ENCODE assay signal across 17 cellular contexts in genomic region chr14:45150386-45150890, GRCh38. TPM values are rescaled to one million over a fixed set of nuclear protein-coding genes. Genes with fewer than 3 reads are reported as not detected.
DNase-seq lines count a peak whose midpoint lies in the region; ATAC-seq and TF ChIP-seq lines count a peak whose summit lies in the region.
"Had no signal": no experiment of that assay in that cellular context is flagged by ENCODE, and none has a peak within 500 bp of the region (broad histone marks: within the 10 kb centered on the region; RNA-seq: fewer than 3 reads in every experiment).

No MANE protein-coding gene starts in this region.

- 93% methylated on average over 4 of the region's 4 CpGs for WGBS in mammary epithelial cell (ENCODE audit: low coverage, missing lambda C conversion rate)
- WGBS in HUES64: 92% methylated on average over 3 of the region's 4 CpGs
- 94 to 100% methylated on average over 2 to 4 of the region's 4 CpGs for WGBS in endodermal cell (ENCODE audit: insufficient coverage in 1 of 2, insufficient read length in 1 of 2), 2 experiments

- H2AFZ ChIP-seq in mammary epithelial cell (ENCODE audit: low read depth, low read length): no peak overlapping the region

- intact Hi-C loops in MCF 10A (cut with micrococcal nuclease): no loop called here
- intact Hi-C loops in mammary epithelial cell (cut with micrococcal nuclease): no loop called here

- H3K4me3 ChIP-seq in mammary epithelial cell (replicated peaks in 1 of 3; ENCODE audit: insufficient read depth in 1 of 3, low read depth in 2 of 3, low read length in 3 of 3) (no peak overlapping the region), HUES64 (ENCODE audit: low read length) (no peak overlapping the region), endodermal cell (ENCODE audit: low read length) (no peak overlapping the region), foreskin fibroblast (ENCODE audit: low read depth in 1 of 2, low read length in 2 of 2) (no peak overlapping the region)
- H3K4me3 ChIP-seq: BLaER1 had no signal

- H3K9me3 Mint-ChIP-seq in MCF 10A (ENCODE audit: unreplicated experiment) (no peaks in the 10 kb centered on the region), endodermal cell (peaks cover 3% of the 10 kb centered on the region)
- H3K9me3 Mint-ChIP-seq: CD4-positive, CD25-positive, alpha-beta regulatory T cell; CD8-positive, alpha-beta T cell had no signal

- ATAC-seq in HG03439 (IDR thresholded peaks at IDR 0.05; ENCODE audit: unreplicated experiment): no peak
- ATAC-seq: CD8-positive, alpha-beta T cell had no signal

- H4K20me1 ChIP-seq in mammary epithelial cell (ENCODE audit: insufficient read depth, low read length): no peaks in the 10 kb centered on the region
- H4K20me1 ChIP-seq: BLaER1 had no signal

- TF ChIP-seq CTCF in MCF 10A (IDR thresholded peaks at IDR 0.05; ENCODE audit: unreplicated experiment): no peak
- TF ChIP-seq CTCF in mammary epithelial cell (conservative IDR thresholded peaks at IDR 0.05 in 1 of 2, IDR thresholded peaks at IDR 0.05 in 1 of 2; ENCODE audit: extremely low read depth in 1 of 2, insufficient read depth in 1 of 2, low read depth in 1 of 2, low read length in 2 of 2): no peak
- TF ChIP-seq CTCF in endodermal cell (conservative IDR thresholded peaks at IDR 0.05): no peak
- TF ChIP-seq CTCF in foreskin fibroblast (IDR thresholded peaks at IDR 0.05; ENCODE audit: low read depth, low read length): no peak

- H3K4me1 ChIP-seq in mammary epithelial cell (ENCODE audit: insufficient read depth, low read length): no peaks in the 10 kb centered on the region
- H3K4me1 ChIP-seq in HUES64 (ENCODE audit: insufficient read depth, low read length): peaks cover 11% of the 10 kb centered on the region
- no peaks in the 10 kb centered on the region for H3K4me1 ChIP-seq in endodermal cell (ENCODE audit: control insufficient read depth, insufficient read depth, low read length)
- H3K4me1 ChIP-seq: BLaER1, Caco-2 had no signal

- H3K36me3 ChIP-seq in mammary epithelial cell (ENCODE audit: insufficient read depth, low read length) (peaks cover 2% of the 10 kb centered on the region), HUES64 (ENCODE audit: insufficient read depth, low read length) (peaks cover 37% of the 10 kb centered on the region), endodermal cell (ENCODE audit: control insufficient read depth, insufficient read depth, low read length) (peaks cover 8% of the 10 kb centered on the region)

- no TSS peak for BruUV-seq in MCF 10A (replicated peaks; lab: Mats Ljungman, UMichigan)
- no TSS peak for BruUV-seq in mammary epithelial cell (replicated peaks; lab: Mats Ljungman, UMichigan)

- H3K4me3 Mint-ChIP-seq in MCF 10A (ENCODE audit: unreplicated experiment) (no peak overlapping the region), endodermal cell (no peak overlapping the region)
- H3K4me3 Mint-ChIP-seq: B cell; CD4-positive, CD25-positive, alpha-beta regulatory T cell; CD8-positive, alpha-beta T cell had no signal

- H3K27me3 Mint-ChIP-seq in MCF 10A (ENCODE audit: insufficient read depth, unreplicated experiment) (no peaks in the 10 kb centered on the region), endodermal cell (ENCODE audit: insufficient read depth) (no peaks in the 10 kb centered on the region)
- H3K27me3 Mint-ChIP-seq: B cell; CD4-positive, CD25-positive, alpha-beta regulatory T cell had no signal

- in situ Hi-C loops in mammary epithelial cell (cut with MboI; ENCODE audit: low sequenced_read_pairs in 2 of 2): no loop called here

- H3K4me1 Mint-ChIP-seq in MCF 10A (ENCODE audit: insufficient read depth, unreplicated experiment): no peaks in the 10 kb centered on the region
- H3K4me1 Mint-ChIP-seq in endodermal cell: no peaks in the 10 kb centered on the region
- H3K4me1 Mint-ChIP-seq: B cell had no signal

- H3K27ac Mint-ChIP-seq in MCF 10A (ENCODE audit: low read depth, unreplicated experiment) (peak overlapping the region; percentile 18), endodermal cell (peak overlapping the region; percentile 56)
- H3K27ac Mint-ChIP-seq: B cell; CD8-positive, alpha-beta T cell had no signal

- H3K36me3 Mint-ChIP-seq in MCF 10A (ENCODE audit: insufficient read depth, unreplicated experiment) (no peaks in the 10 kb centered on the region), endodermal cell (ENCODE audit: low read depth) (peaks cover 19% of the 10 kb centered on the region)

- POLR2A ChIA-PET in MCF 10A (lab: Yijun Ruan, JAX): no interaction called here

- no peak overlapping the region for H3K27ac ChIP-seq in mammary epithelial cell (ENCODE audit: insufficient read depth, low read depth, low read length)
- no peak overlapping the region for H3K27ac ChIP-seq in HUES64 (ENCODE audit: low read depth, low read length)
- H3K27ac ChIP-seq in endodermal cell (ENCODE audit: low read depth, low read length): no peak overlapping the region
- H3K27ac ChIP-seq: 22Rv1, BLaER1, C4-2B had no signal

- peaks cover 10% of the 10 kb centered on the region for H3K79me2 ChIP-seq in mammary epithelial cell (ENCODE audit: insufficient read depth, low read length)

- dilution Hi-C loops in mammary epithelial cell (cut with HindIII; ENCODE audit: low sequenced_read_pairs): no loop called here

- no peak overlapping the region for H3K4me2 ChIP-seq in mammary epithelial cell (ENCODE audit: insufficient read depth, low read depth, low read length)
- H3K4me2 ChIP-seq: BLaER1 had no signal

- H3K9ac ChIP-seq in mammary epithelial cell (ENCODE audit: insufficient read depth, low read length) (no peak overlapping the region), HUES64 (ENCODE audit: low read depth, low read length) (0 out of 2 replicates have a peak overlapping the region, but pooled peaks have one; percentile 50), endodermal cell (ENCODE audit: extremely low read depth, low read length, poor library complexity, severe bottlenecking) (no peak overlapping the region)
- H3K9ac ChIP-seq: BLaER1 had no signal

- no peak for DNase-seq in MCF 10A (ENCODE audit: unreplicated experiment)
- DNase-seq in mammary epithelial cell: no peak
- DNase-seq in endodermal cell: no peak
- DNase-seq in GOT3 (lab: John Stamatoyannopoulos, UW): no peak
- no peak for DNase-seq in foreskin fibroblast
- DNase-seq: Caco-2; CD4-positive, CD25-positive, alpha-beta regulatory T cell; CD8-positive, alpha-beta T cell; DMS153; DND-41; HCEC 1CT had no signal

- CTCF ChIA-PET in MCF 10A (lab: Yijun Ruan, JAX): interaction anchor here (0.6 to 1.1 kb wide), 2 partner anchors 10 to 45 kb away, joined by 3 read pairs; no protein-coding TSS in a partner anchor
- CTCF ChIA-PET in mammary epithelial cell (lab: Charles Lee; ENCODE audit: low non-redundant PET): no interaction called here

- H3K9me3 ChIP-seq in mammary epithelial cell (replicated peaks; ENCODE audit: insufficient read depth, low read length): no peaks in the 10 kb centered on the region
- H3K9me3 ChIP-seq in HUES64 (ENCODE audit: insufficient read depth, low read depth, low read length): no peaks in the 10 kb centered on the region
- H3K9me3 ChIP-seq in endodermal cell (ENCODE audit: control insufficient read depth, low read length): no peaks in the 10 kb centered on the region
- H3K9me3 ChIP-seq: BLaER1, Caco-2 had no signal

- H3K27me3 ChIP-seq in mammary epithelial cell (ENCODE audit: insufficient read depth, low read length): no peaks in the 10 kb centered on the region
- no peaks in the 10 kb centered on the region for H3K27me3 ChIP-seq in HUES64 (ENCODE audit: insufficient read depth, low read length)
- H3K27me3 ChIP-seq in endodermal cell (ENCODE audit: control insufficient read depth, insufficient read depth, low read length, poor library complexity, severe bottlenecking): no peaks in the 10 kb centered on the region
- H3K27me3 ChIP-seq: BLaER1 had no signal

RNA-seq across cellular contexts. Expression of gene FANCM, which starts 14.7 kb away (rescaled TPM):
- 5.0 and 6.6 TPM in 2 replicates for total RNA-seq in MCF 10A (2022)
- 1 to 10 TPM; 8.3 to 9.0 TPM for total RNA-seq in mammary epithelial cell
- polyA plus RNA-seq in mammary epithelial cell: 3.6 TPM
- 5.9 TPM for polyA minus RNA-seq in mammary epithelial cell
- 5.6 TPM for polyA plus RNA-seq in HUES64 (2013, experiment 1 of 2)
- polyA plus RNA-seq in HUES64 (2013, experiment 2 of 2): 5.8 TPM
- total RNA-seq in endodermal cell: 10 to 100 TPM; 13.1 to 15.8 TPM
- 8.0 TPM for polyA plus RNA-seq in endodermal cell (2013, experiment 1 of 2)
- polyA plus RNA-seq in endodermal cell (2013, experiment 2 of 2): 9.6 TPM

RNA-seq across cellular contexts. Expression of gene FKBP3, which starts 16.2 kb away (rescaled TPM):
- total RNA-seq in MCF 10A (2022) (61.7 and 62.0 TPM in 2 replicates), mammary epithelial cell (10 to 100 TPM; 21.0 to 62.8 TPM), endodermal cell (100 to 1,000 TPM; 153 to 188 TPM)
- 40.1 TPM for polyA plus RNA-seq in mammary epithelial cell
- not detected for polyA minus RNA-seq in mammary epithelial cell
- 168 TPM for polyA plus RNA-seq in HUES64 (2013, experiment 1 of 2)
- 183 TPM for polyA plus RNA-seq in HUES64 (2013, experiment 2 of 2)
- 158 TPM for polyA plus RNA-seq in endodermal cell (2013, experiment 1 of 2)
- polyA plus RNA-seq in endodermal cell (2013, experiment 2 of 2): 159 TPM
